Comparison of ENCODE assay signal across 12 cellular contexts in the genomic region with DNA sequence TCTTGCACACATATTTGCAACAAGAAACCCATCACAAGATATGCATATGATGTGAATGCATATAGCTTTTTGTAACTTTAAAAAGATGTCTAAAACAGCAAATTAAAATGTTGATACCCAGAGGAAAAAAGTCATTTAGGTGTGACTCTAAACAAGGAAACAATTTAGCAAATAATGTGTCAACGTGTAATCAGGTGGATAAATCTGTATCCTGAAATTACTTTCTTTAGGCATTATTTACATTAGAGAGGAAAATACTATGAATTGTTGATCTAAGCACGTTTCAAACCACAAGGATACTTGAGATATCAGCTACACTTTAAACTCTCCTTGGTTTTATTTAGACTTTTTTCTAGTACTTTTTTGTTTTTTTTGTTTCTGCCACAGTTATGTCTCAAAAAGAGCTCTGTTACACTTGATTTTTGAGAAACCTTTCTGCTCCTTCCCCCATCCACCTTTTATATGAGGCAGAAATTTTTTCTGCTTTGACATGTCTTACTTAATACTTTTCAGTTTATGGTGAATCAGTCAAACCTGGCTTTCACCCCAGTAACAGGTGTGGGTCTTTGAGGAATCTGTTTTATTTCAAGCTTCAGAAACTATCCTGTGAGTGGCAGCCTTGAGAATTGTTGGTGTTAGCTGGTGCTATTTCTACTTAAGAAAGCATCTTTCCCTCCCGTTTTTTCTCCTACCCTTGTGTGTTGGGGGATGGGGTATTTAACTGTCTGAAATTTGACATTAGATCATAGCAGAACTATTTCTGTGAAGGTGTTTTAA. TPM values are rescaled to one million over a fixed set of nuclear protein-coding genes. Genes with fewer than 3 reads are reported as not detected.
DNase-seq lines count a peak whose midpoint lies in the region; ATAC-seq and TF ChIP-seq lines count a peak whose summit lies in the region.
"Had no signal": no experiment of that assay in that cellular context is flagged by ENCODE, and none has a peak within 500 bp of the region (broad histone marks: within the 10 kb centered on the region; RNA-seq: fewer than 3 reads in every experiment).

No MANE protein-coding gene starts in this region.

- POLR2A ChIA-PET in PC-3 (lab: Charles Lee; ENCODE audit: unreplicated experiment), result no interaction called here

- H3K4me1 ChIP-seq in PC-3 (ENCODE audit: insufficient read depth, low read length) (peaks cover 26% of the 10 kb centered on the region), gastroesophageal sphincter (peaks cover 0 to 58% (median 0%) of the 10 kb centered on the region in 3 donors), smooth muscle cell (ENCODE audit: low read depth) (peaks cover 4% of the 10 kb centered on the region)

- TF ChIP-seq EP300 in gastroesophageal sphincter (IDR thresholded peaks at IDR 0.05), result no peak

- 25% methylated on average over 3 of the region's 3 CpGs for WGBS in gastroesophageal sphincter (ENCODE audit: low coverage in 1 of 2), 2 donors
- WGBS in smooth muscle cell (ENCODE audit: low lambda C conversion rate), result 23% methylated on average over 3 of the region's 3 CpGs

- DNase-seq in H7, result peak; percentile 8
- DNase-seq in PC-3, result peak; percentile 58
- no peak for DNase-seq in smooth muscle cell (lab: John Stamatoyannopoulos, UW; ENCODE audit: unreplicated experiment)
- DNase-seq in effector CD4-positive, alpha-beta T cell, result no peak
- no peak for DNase-seq in cardiac septum (ENCODE audit: low spot score)
- no peak for DNase-seq in T-helper 1 cell
- DNase-seq: CD4-positive, alpha-beta T cell; NCI-H1436 treated with DMSO at 0.1 percent for 48 hours; SW 1271 had no signal

- no peaks in the 10 kb centered on the region for H3K9me2 ChIP-seq in PC-3 (replicated peaks; ENCODE audit: low read length)

- no peak overlapping the region; the same call in 1 of the 2 replicates for H3K4me3 ChIP-seq in H7 (ENCODE audit: insufficient read depth, low read depth, low read length)
- peak overlapping the region; percentile 90 for H3K4me3 ChIP-seq in PC-3 (ENCODE audit: low read length)
- peak overlapping the region; percentile 40 to 79 for H3K4me3 ChIP-seq in gastroesophageal sphincter
- peak overlapping the region; percentile 55 for H3K4me3 ChIP-seq in smooth muscle cell

- peak overlapping the region; percentile 92 for H2AFZ ChIP-seq in PC-3 (ENCODE audit: low read length)
- no peak overlapping the region for H2AFZ ChIP-seq in smooth muscle cell (ENCODE audit: low read depth)

- CTCF ChIA-PET in PC-3 (lab: Charles Lee), result no interaction called here

- H3K79me2 ChIP-seq in PC-3 (ENCODE audit: low read length) (peaks cover 36% of the 10 kb centered on the region), smooth muscle cell (ENCODE audit: low read depth) (no peaks in the 10 kb centered on the region)

- no peak for TF ChIP-seq CTCF in PC-3 (conservative IDR thresholded peaks at IDR 0.05; ENCODE audit: low read depth, low read length)
- no peak for TF ChIP-seq CTCF in gastroesophageal sphincter (IDR thresholded peaks at IDR 0.05)
- TF ChIP-seq CTCF in smooth muscle cell (IDR thresholded peaks at IDR 0.05; ENCODE audit: borderline replicate concordance, insufficient read depth, poor library complexity, severe bottlenecking), result no peak

- H3K4me2 ChIP-seq in PC-3 (ENCODE audit: low read length), result peak overlapping the region; percentile 86
- peak overlapping the region; percentile 90 for H3K4me2 ChIP-seq in smooth muscle cell

- H3K27me3 ChIP-seq in H7 (ENCODE audit: control insufficient read depth, insufficient read depth, low read length) (peaks cover 64% of the 10 kb centered on the region), PC-3 (ENCODE audit: low read length) (no peaks in the 10 kb centered on the region), gastroesophageal sphincter (peaks cover 11% of the 10 kb centered on the region), smooth muscle cell (ENCODE audit: low read depth) (peaks cover 87% of the 10 kb centered on the region)

- H4K20me1 ChIP-seq in PC-3 (ENCODE audit: low read length) (no peaks in the 10 kb centered on the region), smooth muscle cell (ENCODE audit: low read depth) (no peaks in the 10 kb centered on the region)

- TF ChIP-seq POLR2A in gastroesophageal sphincter (IDR thresholded peaks at IDR 0.05), result no peak

- intact Hi-C loops in PC-3 (cut with micrococcal nuclease), result loop anchor here (10.0 kb wide), 1 partner anchor 308 kb away; no protein-coding TSS in a partner anchor
- intact Hi-C loops in cardiac septum (cut with DNase I), result no loop called here

- peak overlapping the region; percentile 41 for H3K27ac ChIP-seq in PC-3 (ENCODE audit: low read length)
- peak overlapping the region in 2 of 4 donors; percentile 87 to 88 for H3K27ac ChIP-seq in gastroesophageal sphincter
- H3K27ac ChIP-seq in smooth muscle cell (ENCODE audit: low read depth), result no peak overlapping the region
- H3K27ac ChIP-seq: epithelial cell of prostate, GM23248 had no signal

- ATAC-seq in PC-3 (peak; percentile 5; the same call in 1 of the 2 replicates), gastroesophageal sphincter (no peak)

- H3K9ac ChIP-seq in PC-3 (ENCODE audit: low read length) (peak overlapping the region; percentile 75), smooth muscle cell (ENCODE audit: low read depth) (no peak overlapping the region)
- H3K9ac ChIP-seq: GM23248 had no signal

- H3F3A ChIP-seq in PC-3 (ENCODE audit: low read length, unreplicated experiment), result no peaks in the 10 kb centered on the region
- H3F3A ChIP-seq in smooth muscle cell (ENCODE audit: low read depth), result peaks cover 3% of the 10 kb centered on the region

- no peaks in the 10 kb centered on the region for H3K36me3 ChIP-seq in H7 (replicated peaks; ENCODE audit: control insufficient read depth, insufficient read depth, low read length)
- no peaks in the 10 kb centered on the region for H3K36me3 ChIP-seq in PC-3 (ENCODE audit: low read depth, low read length)
- H3K36me3 ChIP-seq in gastroesophageal sphincter, result no peaks in the 10 kb centered on the region
- no peaks in the 10 kb centered on the region for H3K36me3 ChIP-seq in smooth muscle cell (ENCODE audit: low read depth)

- TSS peak; percentile 28 for BruUV-seq in PC-3 (replicated peaks; lab: Mats Ljungman, UMichigan)

- H3K9me3 ChIP-seq in PC-3 (ENCODE audit: low read length) (no peaks in the 10 kb centered on the region), gastroesophageal sphincter (no peaks in the 10 kb centered on the region), smooth muscle cell (replicated peaks; ENCODE audit: low read depth) (no peaks in the 10 kb centered on the region)

RNA-seq across cellular contexts. Expression of a gene that starts 1.9 kb away (rescaled TPM):
- 0.33 and 0.97 TPM in 2 replicates for total RNA-seq in H7 (2014; rRNA removed; shearing (Covaris generic))
- total RNA-seq in PC-3 (2014; rRNA removed) (29.7 and 34.5 TPM in 2 replicates), gastroesophageal sphincter (100 to 1,000 TPM in 3 of 4 donors, 10 to 100 TPM in 1; 86.1 to 150 (median 114) TPM), smooth muscle cell (0.45 and 0.99 TPM in 2 replicates), cardiac septum (11.1 TPM)
- polyA plus RNA-seq in smooth muscle cell, result 0.43 and 2.9 TPM in 2 replicates
- total RNA-seq: CD4-positive, alpha-beta T cell; GM23248 had no signal
- polyA plus RNA-seq: GM23248 had no signal

Comparison
In these comparisons a context has a peak if more than half of its experiments do, and no peak if none do; other contexts are left out.
1. DNase-seq: peak in H7 (single experiment) and PC-3 (single experiment); none in smooth muscle cell (single experiment), effector CD4-positive, alpha-beta T cell (single experiment), cardiac septum (single experiment) and T-helper 1 cell (0 of 5).